Comparison of ENCODE assay signal across 16 cellular contexts in genomic region chr2:240355962-240356361, GRCh38.
"Had no signal": no experiment of that assay in that cellular context is flagged by ENCODE, and none has a peak within 500 bp of the region (broad histone marks: within the 10 kb centered on the region; RNA-seq: fewer than 3 reads in every experiment).

No MANE protein-coding gene starts in this region.

- ATAC-seq: activated CD8-positive, alpha-beta memory T cell treated with anti-CD3 and anti-CD28 coated beads, Interleukin-2, amount 10 ng/mL, durations not matched to agents 7 days and 5 days; activated CD8-positive, alpha-beta T cell treated with anti-CD3 and anti-CD28 coated beads for 36 hours; heart right ventricle; left colon; naive thymus-derived CD8-positive, alpha-beta T cell; pancreas; stimulated activated naive B cell treated with anti-CD40 and anti-IgM and Interleukin-4, amounts not matched to agents 10 μg/mL and 1 μg/mL and 100 μg/mL, for 72 hours had no signal

- DNase-seq: activated CD4-positive, alpha-beta T cell treated with anti-CD3 and anti-CD28 coated beads, Interleukin-2, amount 10 ng/mL, durations not matched to agents 7 days and 5 days; activated CD8-positive, alpha-beta memory T cell treated with anti-CD3 and anti-CD28 coated beads, Interleukin-2, amount 10 ng/mL, durations not matched to agents 7 days and 5 days; activated CD8-positive, alpha-beta T cell treated with anti-CD3 and anti-CD28 coated beads for 36 hours; activated gamma-delta T cell; amniotic stem cell; endodermal cell; heart right ventricle; naive thymus-derived CD8-positive, alpha-beta T cell; sigmoid colon; stimulated activated CD4-positive, alpha-beta T cell treated with anti-CD3 and anti-CD28 coated beads, Interleukin-15, amount 100 ng/mL, for 24 hours; stimulated activated naive B cell treated with anti-CD40 and anti-IgM and Interleukin-4, amounts not matched to agents 10 μg/mL and 1 μg/mL and 100 μg/mL, for 72 hours; testis had no signal

- H3K4me1 Mint-ChIP-seq: activated CD4-positive, alpha-beta T cell treated with anti-CD3 and anti-CD28 coated beads, Interleukin-2, amount 10 ng/mL, durations not matched to agents 7 days and 5 days; activated CD8-positive, alpha-beta memory T cell treated with anti-CD3 and anti-CD28 coated beads, Interleukin-2, amount 10 ng/mL, durations not matched to agents 7 days and 5 days; endodermal cell; stimulated activated naive B cell treated with anti-CD40 and anti-IgM and Interleukin-4, amounts not matched to agents 10 μg/mL and 1 μg/mL and 100 μg/mL, for 72 hours had no signal

- H3K36me3 Mint-ChIP-seq: activated CD8-positive, alpha-beta memory T cell treated with anti-CD3 and anti-CD28 coated beads, Interleukin-2, amount 10 ng/mL, durations not matched to agents 7 days and 5 days had no signal

- H3K27me3 Mint-ChIP-seq: activated CD4-positive, alpha-beta T cell treated with anti-CD3 and anti-CD28 coated beads, Interleukin-2, amount 10 ng/mL, durations not matched to agents 7 days and 5 days had no signal

- H3K4me3 Mint-ChIP-seq: activated CD4-positive, alpha-beta T cell treated with anti-CD3 and anti-CD28 coated beads, Interleukin-2, amount 10 ng/mL, durations not matched to agents 7 days and 5 days; activated CD8-positive, alpha-beta memory T cell treated with anti-CD3 and anti-CD28 coated beads, Interleukin-2, amount 10 ng/mL, durations not matched to agents 7 days and 5 days; activated CD8-positive, alpha-beta T cell treated with anti-CD3 and anti-CD28 coated beads for 36 hours; activated naive CD8-positive, alpha-beta T cell; activated T-helper 1 cell treated with anti-CD3 and anti-CD28 coated beads, Interleukin-12 subunit alpha, Interleukin-12 subunit beta, Interleukin-2, Interleukin-4 antibody, amounts not matched to agents 30 ng/mL and 10 ng/mL and 1 ng/mL, durations not matched to agents 14 hours and 24 hours and 36 hours; endodermal cell; naive thymus-derived CD8-positive, alpha-beta T cell; stimulated activated naive B cell treated with anti-CD40 and anti-IgM and Interleukin-4, amounts not matched to agents 10 μg/mL and 1 μg/mL and 100 μg/mL, for 72 hours had no signal

- H3K27ac Mint-ChIP-seq: activated CD4-positive, alpha-beta T cell treated with anti-CD3 and anti-CD28 coated beads, Interleukin-2, amount 10 ng/mL, durations not matched to agents 7 days and 5 days; activated CD8-positive, alpha-beta memory T cell treated with anti-CD3 and anti-CD28 coated beads, Interleukin-2, amount 10 ng/mL, durations not matched to agents 7 days and 5 days; activated CD8-positive, alpha-beta T cell treated with anti-CD3 and anti-CD28 coated beads for 36 hours; activated naive CD8-positive, alpha-beta T cell; activated T-helper 1 cell treated with anti-CD3 and anti-CD28 coated beads, Interleukin-12 subunit alpha, Interleukin-12 subunit beta, Interleukin-2, Interleukin-4 antibody, amounts not matched to agents 30 ng/mL and 10 ng/mL and 1 ng/mL, durations not matched to agents 14 hours and 24 hours and 36 hours; endodermal cell; naive thymus-derived CD8-positive, alpha-beta T cell; stimulated activated naive B cell treated with anti-CD40 and anti-IgM and Interleukin-4, amounts not matched to agents 10 μg/mL and 1 μg/mL and 100 μg/mL, for 72 hours had no signal
